21 cellular contexts compared by ENCODE assay signal in the genomic region with DNA sequence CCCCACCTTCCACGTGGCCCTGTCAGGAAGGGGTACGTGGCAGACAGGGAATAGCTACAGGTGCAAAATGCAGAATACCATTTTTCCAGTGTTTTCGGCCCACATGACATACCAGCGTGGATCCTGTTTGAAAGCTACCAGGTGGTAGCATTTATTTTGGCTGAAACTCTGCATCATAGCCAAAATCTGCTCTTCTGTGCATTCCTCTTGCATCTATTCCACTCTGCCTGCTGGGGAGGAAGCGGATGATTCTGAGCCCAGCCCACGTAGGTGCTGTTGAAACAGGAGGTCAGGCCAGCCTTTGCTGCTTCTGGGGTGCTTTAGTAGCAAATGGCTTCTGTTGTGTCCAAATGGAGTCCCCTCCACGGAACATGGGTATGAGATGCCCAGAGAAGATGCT.
DNase-seq lines count a peak whose midpoint lies in the region; ATAC-seq lines count a peak whose summit lies in the region.
"Had no signal": no experiment of that assay in that cellular context is flagged by ENCODE, and none has a peak within 500 bp of the region (broad histone marks: within the 10 kb centered on the region; RNA-seq: fewer than 3 reads in every experiment).

No MANE protein-coding gene starts in this region.

- no peaks in the 10 kb centered on the region for H4K20me1 ChIP-seq in Karpas-422 (ENCODE audit: insufficient read depth, low read depth, low read length)
- H4K20me1 ChIP-seq: BLaER1 had no signal

- no peaks in the 10 kb centered on the region for H3K36me3 ChIP-seq in Karpas-422 (ENCODE audit: insufficient read depth, low read length)
- H3K36me3 ChIP-seq: BE2C, BLaER1 had no signal

- no peaks in the 10 kb centered on the region for H3K9me3 ChIP-seq in Karpas-422 (ENCODE audit: low read length)
- H3K9me3 ChIP-seq: A549, BE2C, BLaER1 had no signal

- H3K27ac ChIP-seq in Karpas-422 (ENCODE audit: low read length) = no peak overlapping the region
- H3K27ac ChIP-seq: 22Rv1, A549, BLaER1 had no signal

- H3K4me3 ChIP-seq in Karpas-422 (ENCODE audit: low read length) = no peak overlapping the region
- H3K4me3 ChIP-seq: A549, BLaER1 had no signal

- no peak overlapping the region for H3K4me2 ChIP-seq in Karpas-422 (ENCODE audit: low read depth, low read length, poor library complexity, severe bottlenecking)
- H3K4me2 ChIP-seq: A549, BLaER1 had no signal

- H3K9ac ChIP-seq in Karpas-422 (ENCODE audit: low read length) = no peak overlapping the region
- H3K9ac ChIP-seq: BLaER1 had no signal

- no peak for ATAC-seq in HG03457 (IDR thresholded peaks at IDR 0.05; ENCODE audit: unreplicated experiment)
- ATAC-seq: A549 had no signal

- peak; percentile 31 for DNase-seq in Ammon's horn (ENCODE audit: low spot score)
- peak; percentile 34 for DNase-seq in Karpas-422
- peak; percentile 70 for DNase-seq in cerebellum (ENCODE audit: low spot score)
- DNase-seq in activated CD4-positive, alpha-beta T cell treated with anti-CD3 and anti-CD28 coated beads, Interleukin-2, amount 50 U/mL, for 4 hours = no peak
- DNase-seq: AML-193; BE2C; CD4-positive, alpha-beta memory T cell; CD4-positive, CD25-positive, alpha-beta regulatory T cell; CD8-positive, alpha-beta memory T cell; COR-L47; DMS 273 treated with DMSO at 0.1 percent for 48 hours; DMS153; DMS53; DMS79; DND-41; EL; GF-D8 had no signal

- H3K27me3 ChIP-seq in Karpas-422 (ENCODE audit: low read length) = no peaks in the 10 kb centered on the region
- H3K27me3 ChIP-seq: BE2C, BLaER1 had no signal

- no peak overlapping the region for H2AFZ ChIP-seq in Karpas-422 (ENCODE audit: low read length)

- H3K9me2 ChIP-seq in Karpas-422 (replicated peaks; ENCODE audit: insufficient read depth, low read length) = no peaks in the 10 kb centered on the region

- H3K4me1 ChIP-seq in Karpas-422 (ENCODE audit: low read length) = no peaks in the 10 kb centered on the region
- H3K4me1 ChIP-seq: A549, BE2C, BLaER1 had no signal

- H3K79me2 ChIP-seq in Karpas-422 (ENCODE audit: low read length) = no peaks in the 10 kb centered on the region

Comparison
In these comparisons a context has a peak if more than half of its experiments do, and no peak if none do; other contexts are left out.
1. DNase-seq: peak in Ammon's horn (single experiment), Karpas-422 (single experiment) and cerebellum (single experiment); none in activated CD4-positive, alpha-beta T cell treated with anti-CD3 and anti-CD28 coated beads, Interleukin-2, amount 50 U/mL, for 4 hours (0 of 2).